Comparison of ENCODE assay signal across 21 cellular contexts in the genomic region with DNA sequence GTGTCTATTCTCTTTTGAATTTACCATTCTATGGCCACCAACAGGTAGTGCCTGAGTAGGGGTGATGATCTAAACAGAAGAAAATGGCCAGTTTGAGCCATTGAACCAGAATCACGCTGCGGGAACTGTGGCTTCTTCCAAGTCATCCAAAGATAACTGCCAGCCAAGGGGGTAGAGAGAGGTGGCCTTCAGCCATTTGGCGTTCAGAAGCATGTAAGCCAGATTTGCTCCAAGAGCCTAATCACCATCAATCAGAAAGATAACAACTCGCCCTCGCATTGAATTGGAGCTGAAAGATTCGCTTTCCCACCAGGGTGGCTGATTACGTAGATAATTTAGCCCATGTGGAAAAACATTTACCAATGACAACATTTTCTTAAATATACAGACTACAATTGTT.
DNase-seq lines count a peak whose midpoint lies in the region; TF ChIP-seq lines count a peak whose summit lies in the region.
"Had no signal": no experiment of that assay in that cellular context is flagged by ENCODE, and none has a peak within 500 bp of the region (broad histone marks: within the 10 kb centered on the region; RNA-seq: fewer than 3 reads in every experiment).

No MANE protein-coding gene starts in this region.

- H3K4me3 Mint-ChIP-seq in brain: no peak overlapping the region
- no peak overlapping the region for H3K4me3 Mint-ChIP-seq in nephron progenitor cell
- H3K4me3 Mint-ChIP-seq: CD4-positive, alpha-beta T cell; T-helper 17 cell had no signal

- TF ChIP-seq CTCF in brain (conservative IDR thresholded peaks at IDR 0.05): no peak
- no peak for TF ChIP-seq CTCF in nephron progenitor cell (IDR thresholded peaks at IDR 0.05)
- no peak for TF ChIP-seq CTCF in left ventricle myocardium inferior (IDR thresholded peaks at IDR 0.05; ENCODE audit: borderline replicate concordance)

- H3K27me3 Mint-ChIP-seq in brain (no peaks in the 10 kb centered on the region), nephron progenitor cell (ENCODE audit: low read depth, poor library complexity) (no peaks in the 10 kb centered on the region)
- H3K27me3 Mint-ChIP-seq: CD4-positive, alpha-beta T cell; T-helper 17 cell had no signal

- H3K4me3 ChIP-seq in left ventricle myocardium inferior: no peak overlapping the region
- H3K4me3 ChIP-seq: BLaER1, SJSA1 had no signal

- no peaks in the 10 kb centered on the region for H3K36me3 ChIP-seq in left ventricle myocardium inferior
- H3K36me3 ChIP-seq: BLaER1, SJSA1 had no signal

- DNase-seq in NCI-H2227 (lab: John Stamatoyannopoulos, UW; ENCODE audit: unreplicated experiment) (peak; percentile 29), NCI-H2227 treated with DMSO at 0.1 percent for 48 hours (lab: John Stamatoyannopoulos, UW) (no peak), NCI-H2081 treated with DMSO at 0.1 percent for 48 hours (lab: John Stamatoyannopoulos, UW) (peak; percentile 17), nephron progenitor cell (no peak), left ventricle myocardium inferior (no peak), SIG-M5 treated with dmso at 0.1 percent for 504 hours (lab: John Stamatoyannopoulos, UW; ENCODE audit: unreplicated experiment) (no peak), ecto neural progenitor cell (ENCODE audit: low spot score) (no peak)
- DNase-seq: ACHN; CD4-positive, alpha-beta T cell; DND-41; Kasumi-1; NCI-H187; NCI-H345; NCI-H526; OCI-M1; SW 1271; T-helper 17 cell had no signal

- intact Hi-C loops in left ventricle myocardium inferior (cut with micrococcal nuclease): no loop called here

- H3K36me3 Mint-ChIP-seq in brain: no peaks in the 10 kb centered on the region
- H3K36me3 Mint-ChIP-seq in nephron progenitor cell (ENCODE audit: low read depth): no peaks in the 10 kb centered on the region

- H3K9me3 ChIP-seq in left ventricle myocardium inferior (replicated peaks): no peaks in the 10 kb centered on the region
- H3K9me3 ChIP-seq: BLaER1, SJSA1 had no signal

- H3K4me1 Mint-ChIP-seq in brain (peaks cover 11% of the 10 kb centered on the region), nephron progenitor cell (peaks cover 18% of the 10 kb centered on the region)
- H3K4me1 Mint-ChIP-seq: T-helper 17 cell had no signal

- no peaks in the 10 kb centered on the region for H3K9me3 Mint-ChIP-seq in brain
- no peaks in the 10 kb centered on the region for H3K9me3 Mint-ChIP-seq in nephron progenitor cell
- H3K9me3 Mint-ChIP-seq: CD4-positive, alpha-beta T cell had no signal

- no peaks in the 10 kb centered on the region for H3K4me1 ChIP-seq in left ventricle myocardium inferior
- H3K4me1 ChIP-seq: BLaER1, SJSA1 had no signal

- H3K27ac ChIP-seq in left ventricle myocardium inferior (replicated peaks): no peak overlapping the region
- H3K27ac ChIP-seq: 22Rv1, BLaER1, SJSA1 had no signal

- H3K27ac Mint-ChIP-seq in brain: peak overlapping the region in 3 of 5 experiments; percentile 37 to 63 (median 51)
- peak overlapping the region; percentile 34 for H3K27ac Mint-ChIP-seq in nephron progenitor cell
- H3K27ac Mint-ChIP-seq: CD4-positive, alpha-beta T cell; T-helper 17 cell had no signal

- no peaks in the 10 kb centered on the region for H3K27me3 ChIP-seq in left ventricle myocardium inferior (ENCODE audit: low read depth)
- H3K27me3 ChIP-seq: BLaER1, SJSA1 had no signal

Comparison
In these comparisons a context has a peak if more than half of its experiments do, and no peak if none do; other contexts are left out.
1. DNase-seq: peak in NCI-H2227 (single experiment) and NCI-H2081 treated with DMSO at 0.1 percent for 48 hours (single experiment); none in NCI-H2227 treated with DMSO at 0.1 percent for 48 hours (single experiment), nephron progenitor cell (single experiment), left ventricle myocardium inferior (single experiment), SIG-M5 treated with dmso at 0.1 percent for 504 hours (single experiment) and ecto neural progenitor cell (single experiment).